ENCODE assay signal across 10 cellular contexts in the genomic region with DNA sequence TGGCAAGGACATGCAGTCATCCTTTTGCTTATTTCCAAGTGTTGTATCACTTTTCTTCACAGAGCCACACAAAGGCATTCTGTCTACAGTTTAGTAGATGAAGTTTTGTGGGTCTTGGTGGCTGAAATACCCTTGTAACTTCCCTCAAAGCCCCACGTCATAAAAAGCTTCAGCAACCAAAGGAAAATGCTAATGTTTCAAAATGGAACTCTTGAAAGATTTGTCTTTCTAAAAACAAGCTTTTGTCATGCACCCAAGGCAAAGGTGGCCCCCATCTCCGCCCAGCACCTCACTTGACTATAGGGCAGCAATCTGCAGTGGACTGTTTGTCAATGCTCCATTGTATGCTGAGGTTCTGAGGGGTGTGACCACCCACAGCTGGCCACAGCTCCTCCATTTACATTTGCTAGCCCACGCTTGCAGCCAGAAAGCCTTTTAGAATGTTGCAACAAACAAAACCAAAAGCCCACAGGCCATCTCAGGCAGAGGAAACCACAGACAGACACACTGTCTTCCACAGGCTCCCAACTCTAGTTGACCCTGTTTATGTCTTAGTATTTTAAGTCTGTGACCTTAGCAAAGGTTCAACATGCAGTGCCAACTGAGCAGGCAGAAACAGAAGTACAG.
A peak's percentile ranks its signal among the peaks of the same experiment; 100 is the strongest.
DNase-seq lines count a peak whose midpoint lies in the region; ATAC-seq and TF ChIP-seq lines count a peak whose summit lies in the region.
"Had no signal": no experiment of that assay in that cellular context is flagged by ENCODE, and none has a peak within 500 bp of the region (broad histone marks: within the 10 kb centered on the region; RNA-seq: fewer than 3 reads in every experiment).

No MANE protein-coding gene starts in this region.

- H3K36me3 ChIP-seq in BLaER1 treated with 17β-estradiol and CSF1 and Interleukin-3, amounts not matched to agents 10 nM and 100 nM, result no peaks in the 10 kb centered on the region
- no peaks in the 10 kb centered on the region for H3K36me3 ChIP-seq in H7 (replicated peaks; ENCODE audit: control insufficient read depth, insufficient read depth, low read length)
- no peaks in the 10 kb centered on the region for H3K36me3 ChIP-seq in SJSA1
- no peaks in the 10 kb centered on the region for H3K36me3 ChIP-seq in hepatocyte (replicated peaks; ENCODE audit: insufficient read depth, low read depth)
- H3K36me3 ChIP-seq: pancreas had no signal

- peaks cover 0 to 3% (median 0%) of the 10 kb centered on the region in 11 experiments; a peak in 2 of 22 replicates for H3K27me3 ChIP-seq in BLaER1 treated with 17β-estradiol and CSF1 and Interleukin-3, amounts not matched to agents 10 nM and 100 nM
- H3K27me3 ChIP-seq in H7 (ENCODE audit: control insufficient read depth, insufficient read depth, low read length) (no peaks in the 10 kb centered on the region), SJSA1 (replicated peaks) (no peaks in the 10 kb centered on the region), hepatocyte (no peaks in the 10 kb centered on the region)
- H3K27me3 ChIP-seq: pancreas had no signal

- peak overlapping the region in 9 of 11 experiments; percentile 24 to 79 (median 35); a peak in 16 of 22 replicates for H3K27ac ChIP-seq in BLaER1 treated with 17β-estradiol and CSF1 and Interleukin-3, amounts not matched to agents 10 nM and 100 nM
- no peak overlapping the region for H3K27ac ChIP-seq in SJSA1
- no peak overlapping the region for H3K27ac ChIP-seq in hepatocyte
- H3K27ac ChIP-seq: pancreas had no signal

- CTCF ChIA-PET in HEK293T (lab: Yijun Ruan, JAX), result no interaction called here

- DNase-seq in H7, result peak; percentile 54
- DNase-seq in SJSA1 (ENCODE audit: low read depth in 1 of 2, low spot score in 2 of 2), result peak; percentile 47 to 54
- no peak for DNase-seq in left lobe of liver (ENCODE audit: low spot score)
- DNase-seq in hepatocyte (ENCODE audit: low spot score), result no peak
- DNase-seq in NCI-H2107 treated with DMSO at 0.1 percent for 48 hours (lab: John Stamatoyannopoulos, UW; ENCODE audit: unreplicated experiment), result no peak
- no peak for DNase-seq in HEK293T (ENCODE audit: extremely low spot score)
- DNase-seq: DMS153, pancreas had no signal

- H3K4me3 ChIP-seq in BLaER1 treated with 17β-estradiol and CSF1 and Interleukin-3, amounts not matched to agents 10 nM and 100 nM, result no peak overlapping the region
- H3K4me3 ChIP-seq in H7 (ENCODE audit: insufficient read depth, low read depth, low read length) (no peak overlapping the region), SJSA1 (no peak overlapping the region), hepatocyte (no peak overlapping the region)
- H3K4me3 ChIP-seq: pancreas had no signal

- H3K9me2 ChIP-seq in hepatocyte (replicated peaks; ENCODE audit: insufficient read depth), result no peaks in the 10 kb centered on the region

- H3K9ac ChIP-seq in BLaER1 treated with 17β-estradiol and CSF1 and Interleukin-3, amounts not matched to agents 10 nM and 100 nM, result peak overlapping the region in 1 of 11 experiments; percentile 50; a peak in 4 of 22 replicates

- POLR2A ChIA-PET in HEK293T (lab: Yijun Ruan, JAX), result no interaction called here

- no peaks in the 10 kb centered on the region for H3K79me2 ChIP-seq in hepatocyte

- no peaks in the 10 kb centered on the region for H3K9me3 ChIP-seq in BLaER1 treated with 17β-estradiol and CSF1 and Interleukin-3, amounts not matched to agents 10 nM and 100 nM (replicated peaks in 1 of 11)
- H3K9me3 ChIP-seq in SJSA1 (replicated peaks) (no peaks in the 10 kb centered on the region), hepatocyte (ENCODE audit: low read depth) (no peaks in the 10 kb centered on the region)
- H3K9me3 ChIP-seq: pancreas had no signal

- peaks cover 0 to 43% (median 16%) of the 10 kb centered on the region in 10 experiments; a peak in 16 of 20 replicates for H3K4me1 ChIP-seq in BLaER1 treated with 17β-estradiol and CSF1 and Interleukin-3, amounts not matched to agents 10 nM and 100 nM
- peaks cover 25% of the 10 kb centered on the region for H3K4me1 ChIP-seq in SJSA1 (replicated peaks)
- H3K4me1 ChIP-seq in hepatocyte (ENCODE audit: insufficient read depth), result peaks cover 16% of the 10 kb centered on the region

- 78% methylated on average over 3 of the region's 3 CpGs for WGBS in hepatocyte (ENCODE audit: low lambda C conversion rate, missing lambda C conversion rate)

- peak overlapping the region; percentile 8 to 71 (median 46); a peak in 17 of 22 replicates for H3K4me2 ChIP-seq in BLaER1 treated with 17β-estradiol and CSF1 and Interleukin-3, amounts not matched to agents 10 nM and 100 nM
- H3K4me2 ChIP-seq in hepatocyte, result no peak overlapping the region

- H4K20me1 ChIP-seq in BLaER1 treated with 17β-estradiol and CSF1 and Interleukin-3, amounts not matched to agents 10 nM and 100 nM, result no peaks in the 10 kb centered on the region
- H4K20me1 ChIP-seq in hepatocyte (ENCODE audit: insufficient read depth, poor library complexity, severe bottlenecking), result no peaks in the 10 kb centered on the region

- peak; percentile 31 for ATAC-seq in left lobe of liver
- ATAC-seq in HG02623 (IDR thresholded peaks at IDR 0.05; ENCODE audit: unreplicated experiment), result no peak

- H2AFZ ChIP-seq in hepatocyte, result no peak overlapping the region

- TF ChIP-seq CTCF in hepatocyte (IDR thresholded peaks at IDR 0.05; ENCODE audit: poor library complexity), result no peak

TF ChIP-seq in HEK293T, 16 proteins besides CTCF, POLR2A, EP300 and RAD21:
- TF ChIP-seq TARDBP (IDR thresholded peaks at IDR 0.05) (no peak), SP1 (IDR thresholded peaks at IDR 0.05) (no peak), SUZ12 (IDR thresholded peaks at IDR 0.05) (no peak), FOXA1 (IDR thresholded peaks at IDR 0.05) (no peak), CTBP1 (IDR thresholded peaks at IDR 0.05; ENCODE audit: borderline replicate concordance) (no peak), ARNT (IDR thresholded peaks at IDR 0.05) (no peak)

Comparison
In these comparisons a context has a peak if more than half of its experiments do, and no peak if none do; other contexts are left out.
1. H3K27ac ChIP-seq: peak in BLaER1 treated with 17β-estradiol and CSF1 and Interleukin-3, amounts not matched to agents 10 nM and 100 nM (9 of 11); none in SJSA1 (single experiment) and hepatocyte (single experiment).
2. DNase-seq: peak in H7 (single experiment) and SJSA1 (2 of 2); none in left lobe of liver (single experiment), hepatocyte (single experiment), NCI-H2107 treated with DMSO at 0.1 percent for 48 hours (single experiment) and HEK293T (single experiment).